21 cellular contexts compared by ENCODE assay signal in genomic region chr1:13439104-13439783, GRCh38. TPM values are rescaled to one million over a fixed set of nuclear protein-coding genes. Genes with fewer than 3 reads are reported as not detected.
"Had no signal": no experiment of that assay in that cellular context is flagged by ENCODE, and none has a peak within 500 bp of the region (broad histone marks: within the 10 kb centered on the region; RNA-seq: fewer than 3 reads in every experiment).

No MANE protein-coding gene starts in this region.

RNA-seq across cellular contexts. Expression of gene PRAMEF20, which starts 29.0 kb away (rescaled TPM):
- total RNA-seq: activated naive CD4-positive, alpha-beta T cell treated with anti-CD3 and anti-CD28 coated beads for 36 hours; activated naive CD4-positive, alpha-beta T cell treated with anti-CD3 and anti-CD28 coated beads, Interleukin-2, amount 50 U/mL, for 72 hours; activated naive CD8-positive, alpha-beta T cell treated with anti-CD3 and anti-CD28 coated beads for 36 hours; activated naive CD8-positive, alpha-beta T cell treated with anti-CD3 and anti-CD28 coated beads, Interleukin-2, amount 10 ng/mL, durations not matched to agents 7 days and 5 days; activated T-cell treated with anti-CD3 and anti-CD28 coated beads, Interleukin-2, amount 50 U/mL, for 4 hours; activated T-cell treated with anti-CD3 and anti-CD28 coated beads, Interleukin-2, amount 50 U/mL, for 72 hours; activated T-helper 1 cell treated with anti-CD3 and anti-CD28 coated beads, Interleukin-12 subunit alpha, Interleukin-12 subunit beta, Interleukin-2, Interleukin-4 antibody, amounts not matched to agents 30 ng/mL and 10 ng/mL and 1 ng/mL, durations not matched to agents 14 hours and 24 hours and 36 hours; activated T-helper 17 cell treated with anti-CD3 and anti-CD28 coated beads, Interleukin-2, amount 50 U/mL, for 72 hours; activated T-helper 2 cell treated with anti-CD3 and anti-CD28 coated beads, Interferon-gamma antibody, Interleukin-2, Interleukin-4, amounts not matched to agents 10 μg/mL and 5 μg/mL and 100 μg/mL, durations not matched to agents 14 hours and 24 hours and 36 hours; adrenal gland; aorta; ascending aorta; astrocyte; body of pancreas; breast epithelium; bronchial epithelial cell; cardiac muscle cell; cardiac septum; cerebellum; chondrocyte had no signal
- polyA plus RNA-seq: adipose tissue, adrenal gland, aorta, cardiac muscle cell had no signal

RNA-seq across cellular contexts. Expression of gene PRAMEF17, which starts 49.8 kb away (rescaled TPM):
- total RNA-seq: activated naive CD4-positive, alpha-beta T cell treated with anti-CD3 and anti-CD28 coated beads for 36 hours; activated naive CD4-positive, alpha-beta T cell treated with anti-CD3 and anti-CD28 coated beads, Interleukin-2, amount 50 U/mL, for 72 hours; activated naive CD8-positive, alpha-beta T cell treated with anti-CD3 and anti-CD28 coated beads for 36 hours; activated naive CD8-positive, alpha-beta T cell treated with anti-CD3 and anti-CD28 coated beads, Interleukin-2, amount 10 ng/mL, durations not matched to agents 7 days and 5 days; activated T-cell treated with anti-CD3 and anti-CD28 coated beads, Interleukin-2, amount 50 U/mL, for 4 hours; activated T-cell treated with anti-CD3 and anti-CD28 coated beads, Interleukin-2, amount 50 U/mL, for 72 hours; activated T-helper 1 cell treated with anti-CD3 and anti-CD28 coated beads, Interleukin-12 subunit alpha, Interleukin-12 subunit beta, Interleukin-2, Interleukin-4 antibody, amounts not matched to agents 30 ng/mL and 10 ng/mL and 1 ng/mL, durations not matched to agents 14 hours and 24 hours and 36 hours; activated T-helper 17 cell treated with anti-CD3 and anti-CD28 coated beads, Interleukin-2, amount 50 U/mL, for 72 hours; activated T-helper 2 cell treated with anti-CD3 and anti-CD28 coated beads, Interferon-gamma antibody, Interleukin-2, Interleukin-4, amounts not matched to agents 10 μg/mL and 5 μg/mL and 100 μg/mL, durations not matched to agents 14 hours and 24 hours and 36 hours; adrenal gland; aorta; ascending aorta; astrocyte; body of pancreas; breast epithelium; bronchial epithelial cell; cardiac muscle cell; cardiac septum; cerebellum; chondrocyte had no signal
- polyA plus RNA-seq: adipose tissue, adrenal gland, aorta, cardiac muscle cell had no signal
